ENCODE assay signal across 1 cellular context in the genomic region with DNA sequence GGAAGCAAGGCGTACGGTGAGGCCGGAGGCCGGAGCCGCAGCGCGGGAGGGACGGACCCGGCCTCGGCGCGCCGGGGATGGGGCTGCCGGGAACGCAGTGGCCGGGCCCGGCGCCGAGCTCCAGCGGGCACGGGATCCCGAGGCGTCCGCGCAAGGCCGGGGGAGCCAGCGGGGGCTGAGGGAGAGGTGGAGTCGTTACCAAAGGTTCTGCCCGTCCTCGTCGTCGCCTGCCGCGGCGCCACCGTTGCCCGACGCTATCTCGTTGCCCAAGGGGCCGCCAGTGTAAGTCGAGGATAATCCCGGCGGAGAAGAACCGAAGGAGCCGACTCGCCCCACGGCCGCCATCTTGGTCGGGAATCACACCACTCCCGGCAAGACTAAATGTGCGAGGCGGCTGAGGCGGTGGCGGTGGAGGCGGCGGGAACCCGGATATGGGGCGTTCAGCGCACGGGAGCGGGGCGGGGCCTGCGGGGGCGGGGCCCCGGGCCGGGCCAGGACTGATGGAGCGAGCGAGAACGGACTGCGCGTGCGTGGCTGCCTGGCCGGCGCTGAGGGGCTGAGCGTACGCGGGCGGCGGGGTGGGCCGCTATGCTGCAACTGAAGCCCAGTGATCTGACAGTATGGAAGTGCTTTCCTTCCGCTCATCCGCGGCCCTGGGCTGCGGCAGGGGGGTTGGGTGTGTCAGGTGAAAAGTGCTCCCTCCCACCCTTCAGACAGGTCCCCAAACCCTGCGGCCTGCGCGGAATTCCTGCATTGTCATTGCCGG.
TF ChIP-seq lines count a peak whose summit lies in the region.

A gene (minus strand): TSS at position 433 of the 766 bp plus-strand sequence. CDS start 88 bp downstream, at position 345.

TF ChIP-seq in HCT116, 20 proteins besides CTCF, POLR2A, EP300 and RAD21 (continued from another document):
- TF ChIP-seq SP1 (IDR thresholded peaks at IDR 0.05; ENCODE audit: low read depth) = 0 out of 2 replicates have a peak, but pooled peaks have one; percentile 16
- peak; percentile 95 for TF ChIP-seq YY1 (IDR thresholded peaks at IDR 0.05; ENCODE audit: extremely low read depth, insufficient replicate concordance, low read depth, low read length)
- TF ChIP-seq POLR2AphosphoS5 (IDR thresholded peaks at IDR 0.05; ENCODE audit: low read depth, low read length) = peak; percentile 95
- TF ChIP-seq FOSL1 (IDR thresholded peaks at IDR 0.05; ENCODE audit: low read depth) = no peak
- peak; percentile 36; the same call in 1 of the 2 replicates for TF ChIP-seq ELF1 (IDR thresholded peaks at IDR 0.05; ENCODE audit: borderline replicate concordance, low read depth)
- TF ChIP-seq EZH2phosphoT487 (IDR thresholded peaks at IDR 0.05; ENCODE audit: borderline replicate concordance) = no peak
- no peak for TF ChIP-seq ZNF274 (IDR thresholded peaks at IDR 0.05; ENCODE audit: low read depth, low read length)
- no peak for TF ChIP-seq CEBPB (IDR thresholded peaks at IDR 0.05; ENCODE audit: low read depth)
- TF ChIP-seq, protein P1, sequence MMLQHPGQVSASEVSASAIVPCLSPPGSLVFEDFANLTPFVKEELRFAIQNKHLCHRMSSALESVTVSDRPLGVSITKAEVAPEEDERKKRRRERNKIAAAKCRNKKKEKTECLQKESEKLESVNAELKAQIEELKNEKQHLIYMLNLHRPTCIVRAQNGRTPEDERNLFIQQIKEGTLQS (IDR thresholded peaks at IDR 0.05) = no peak
- TF ChIP-seq, protein P2, sequence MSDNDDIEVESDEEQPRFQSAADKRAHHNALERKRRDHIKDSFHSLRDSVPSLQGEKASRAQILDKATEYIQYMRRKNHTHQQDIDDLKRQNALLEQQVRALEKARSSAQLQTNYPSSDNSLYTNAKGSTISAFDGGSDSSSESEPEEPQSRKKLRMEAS (IDR thresholded peaks at IDR 0.05) = peak; percentile 85
- peak; percentile 92 for TF ChIP-seq EGR1 (IDR thresholded peaks at IDR 0.05; ENCODE audit: low read depth)
TF ChIP-seq in HCT116: peak in this region for 9.
